Comparison of ENCODE assay signal across 15 cellular contexts in genomic region chr12:119693511-119693910, GRCh38. TPM values are rescaled to one million over a fixed set of nuclear protein-coding genes. Genes with fewer than 3 reads are reported as not detected.
A peak's percentile ranks its signal among the peaks of the same experiment; 100 is the strongest.
DNase-seq lines count a peak whose midpoint lies in the region; FAIRE-seq and TF ChIP-seq lines count a peak whose summit lies in the region.
"Had no signal": no experiment of that assay in that cellular context is flagged by ENCODE, and none has a peak within 500 bp of the region (broad histone marks: within the 10 kb centered on the region; RNA-seq: fewer than 3 reads in every experiment).

No MANE protein-coding gene starts in this region.

- peaks cover 26% of the 10 kb centered on the region for H3K4me1 ChIP-seq in GM23248 (ENCODE audit: insufficient read depth)
- peaks cover 8 to 11% of the 10 kb centered on the region in 2 donors for H3K4me1 ChIP-seq in small intestine (ENCODE audit: control insufficient read depth in 2 of 2, insufficient read depth in 1 of 2, low read depth in 1 of 2, low read length in 1 of 2)

- FAIRE-seq in small intestine (lab: Jason Lieb, UNC) = no peak

- H3K27ac ChIP-seq in GM23248 (peak overlapping the region; percentile 20; the same call in 1 of the 2 replicates), VCaP (peak overlapping the region; percentile 82), small intestine (ENCODE audit: low read depth in 1 of 2, low read length in 1 of 2) (peak overlapping the region; percentile 66 to 83)

- CTCF ChIA-PET in HEK293T (lab: Yijun Ruan, JAX) = no interaction called here

- H3K9me2 ChIP-seq in GM23248 (ENCODE audit: insufficient read depth) = no peaks in the 10 kb centered on the region

- no peak overlapping the region for H3K9ac ChIP-seq in GM23248

- DNase-seq in GM23248 = no peak
- DNase-seq in fibroblast of mammary gland (ENCODE audit: low read depth) = peak; percentile 27
- no peak for DNase-seq in small intestine
- no peak for DNase-seq in Kasumi-1 (lab: John Stamatoyannopoulos, UW)
- DNase-seq in ACHN = no peak
- no peak for DNase-seq in stimulated activated CD4-positive, alpha-beta T cell treated with anti-CD3 and anti-CD28 coated beads, Interleukin-2, amount 100 ng/mL, for 48 hours
- DNase-seq in HEK293T (ENCODE audit: extremely low spot score) = no peak
- DNase-seq: activated naive CD4-positive, alpha-beta T cell treated with anti-CD3 and anti-CD28 coated beads for 36 hours; activated T-cell treated with anti-CD3 and anti-CD28 coated beads for 4 hours; DMS153; effector memory CD4-positive, alpha-beta T cell; H9; retina had no signal

- peak overlapping the region; percentile 43 for H3K4me2 ChIP-seq in GM23248 (ENCODE audit: unreplicated experiment)

- H3K36me3 ChIP-seq in GM23248 (ENCODE audit: low read depth) (no peaks in the 10 kb centered on the region), small intestine (ENCODE audit: control insufficient read depth in 2 of 2, insufficient read depth in 2 of 2, low read length in 2 of 2) (no peaks in the 10 kb centered on the region)

- H3K9me3 ChIP-seq in GM23248 (ENCODE audit: low read depth) (no peaks in the 10 kb centered on the region), small intestine (ENCODE audit: control insufficient read depth, low read depth) (no peaks in the 10 kb centered on the region)
- H3K9me3 ChIP-seq: BE2C had no signal

- H3K27me3 ChIP-seq in GM23248 (replicated peaks; ENCODE audit: insufficient read depth) (no peaks in the 10 kb centered on the region), small intestine (ENCODE audit: control insufficient read depth in 2 of 2, insufficient read depth in 2 of 2, low read length in 2 of 2) (no peaks in the 10 kb centered on the region)
- H3K27me3 ChIP-seq: BE2C had no signal

- TF ChIP-seq CTCF in VCaP (conservative IDR thresholded peaks at IDR 0.05) (no peak), fibroblast of mammary gland (conservative IDR thresholded peaks at IDR 0.05; ENCODE audit: control insufficient read depth, insufficient read depth, low read depth, low read length) (no peak)

- H3K4me3 ChIP-seq in GM23248 = no peak overlapping the region
- H3K4me3 ChIP-seq in fibroblast of mammary gland (ENCODE audit: control insufficient read depth, low read depth, low read length) = no peak overlapping the region
- H3K4me3 ChIP-seq in small intestine (ENCODE audit: low read depth in 1 of 2, low read length in 2 of 2) = no peak overlapping the region

- H2AFZ ChIP-seq in GM23248 = no peak overlapping the region

- POLR2A ChIA-PET in HEK293T (lab: Yijun Ruan, JAX) = no interaction called here

- peaks cover 26% of the 10 kb centered on the region for H3F3A ChIP-seq in GM23248 (ENCODE audit: insufficient read depth)

- 95 to 100% methylated on average over 1 of the region's 1 CpG for WGBS in GM23248 (ENCODE audit: low coverage in 1 of 2, low lambda C conversion rate in 2 of 2, missing lambda C conversion rate in 2 of 2), 2 experiments
- WGBS in small intestine, 3 donors = 19 to 43% (median 37%) methylated on average over 1 of the region's 1 CpG

- H3K79me2 ChIP-seq in GM23248 (ENCODE audit: insufficient read depth) = no peaks in the 10 kb centered on the region

- H4K20me1 ChIP-seq in GM23248 (ENCODE audit: insufficient read depth) = no peaks in the 10 kb centered on the region

- in situ Hi-C loops in GM23248 (cut with MboI) = no loop called here
- in situ Hi-C loops in ACHN (cut with HindIII; ENCODE audit: low pct_ligation_motif_present, low pct_unique_long_range_greater_than_20kb, low sequenced_read_pairs) = no loop called here

TF ChIP-seq in HEK293T, 16 proteins besides CTCF, POLR2A, EP300 and RAD21:
- TF ChIP-seq CTBP1 (IDR thresholded peaks at IDR 0.05; ENCODE audit: borderline replicate concordance) (no peak), ZNF384 (IDR thresholded peaks at IDR 0.05) (no peak), FOXA1 (IDR thresholded peaks at IDR 0.05) (no peak), ELF4 (IDR thresholded peaks at IDR 0.05) (no peak), FOXM1 (IDR thresholded peaks at IDR 0.05; ENCODE audit: borderline replicate concordance) (no peak), FOXK2 (IDR thresholded peaks at IDR 0.05) (no peak), TARDBP (IDR thresholded peaks at IDR 0.05) (no peak), PKNOX1 (IDR thresholded peaks at IDR 0.05) (no peak)

RNA-seq across cellular contexts. Expression of gene PRKAB1, which starts 25.6 kb away (rescaled TPM):
- total RNA-seq in GM23248 (2014; rRNA removed; shearing (Covaris generic)) = 16.6 and 19.2 TPM in 2 replicates
- 24.7 and 25.0 TPM in 2 replicates for polyA plus RNA-seq in GM23248 (2016; fragmentation: Nextera tagmentation; extraction: Ambion mirVana)
- polyA plus RNA-seq in small intestine = 10 to 100 TPM; 32.3 to 70.2 (median 66.7) TPM

Comparison
In these comparisons a context has a peak if more than half of its experiments do, and no peak if none do; other contexts are left out.
1. H3K27ac ChIP-seq: peak in every context shown above with its lines; median percentile 82 in VCaP; 74 in small intestine; 20 in GM23248.